Comparison of ENCODE assay signal across 6 cellular contexts in the genomic region with DNA sequence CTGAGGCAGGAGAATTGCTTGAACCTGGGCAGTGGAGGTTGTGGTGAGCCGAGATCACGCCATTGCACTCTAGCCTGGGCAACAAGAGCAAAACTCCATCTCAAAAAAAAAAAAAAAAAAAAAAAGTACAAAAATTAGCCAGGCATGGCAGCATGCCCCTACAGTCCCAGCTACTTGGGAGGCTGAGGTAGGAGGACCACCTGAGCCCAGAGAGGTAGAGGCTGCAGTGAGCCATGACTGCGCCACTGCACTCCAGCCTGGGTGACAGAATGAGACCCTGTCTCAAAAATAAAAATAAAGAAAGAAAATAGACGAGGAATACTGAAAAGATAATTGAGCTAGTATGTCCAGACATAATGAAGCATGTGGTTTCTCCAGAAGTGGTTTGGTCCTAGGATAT. TPM values are rescaled to one million over a fixed set of nuclear protein-coding genes. Genes with fewer than 3 reads are reported as not detected.
DNase-seq lines count a peak whose midpoint lies in the region; ATAC-seq, FAIRE-seq and TF ChIP-seq lines count a peak whose summit lies in the region.
"Not testable (repeated sequence)": the region's sequence is repeated elsewhere in the genome, so short reads cannot be mapped to it uniquely, and the experiment has no call there.

No MANE protein-coding gene starts in this region.

- not testable (repeated sequence) for H3K27ac ChIP-seq in CD8-positive, alpha-beta T cell (ENCODE audit: low read depth, low read length); astrocyte (ENCODE audit: low read depth, low read length); mesenchymal stem cell (ENCODE audit: low read length, poor library complexity, severe bottlenecking)

- not testable (repeated sequence) for ATAC-seq in CD8-positive, alpha-beta T cell; activated B cell treated with CpG ODN at 0.5 μM for 24 hours (ENCODE audit: low read depth)

- not testable (repeated sequence) for H3K27me3 Mint-ChIP-seq in CD8-positive, alpha-beta T cell (ENCODE audit: low read depth); activated B cell treated with CpG ODN at 0.5 μM for 24 hours; astrocyte (ENCODE audit: low read depth, unreplicated experiment); stimulated activated naive CD8-positive, alpha-beta T cell treated with anti-CD3 and anti-CD28 coated beads, Interleukin-15, Interleukin-2, amounts not matched to agents 100 ng/mL and 50 ng/mL, for 24 hours

- not testable (repeated sequence) for TF ChIP-seq CTCF in CD8-positive, alpha-beta T cell (IDR thresholded peaks at IDR 0.05); Loucy (conservative IDR thresholded peaks at IDR 0.05; ENCODE audit: low read length); activated B cell treated with CpG ODN at 0.5 μM for 24 hours (IDR thresholded peaks at IDR 0.05); astrocyte (IDR thresholded peaks at IDR 0.05; ENCODE audit: insufficient read depth, low read depth, low read length)

- peaks cover 41% of the 10 kb centered on the region for H4K20me1 ChIP-seq in Loucy (ENCODE audit: insufficient read depth, low read length, poor library complexity, severe bottlenecking)
- H4K20me1 ChIP-seq in astrocyte (ENCODE audit: insufficient read depth, low read length), result peaks cover 70% of the 10 kb centered on the region

- H4K91ac ChIP-seq in mesenchymal stem cell (ENCODE audit: low read length), result not testable (repeated sequence)

- H3K9me3 Mint-ChIP-seq in CD8-positive, alpha-beta T cell; activated B cell treated with CpG ODN at 0.5 μM for 24 hours; astrocyte (ENCODE audit: unreplicated experiment); stimulated activated naive CD8-positive, alpha-beta T cell treated with anti-CD3 and anti-CD28 coated beads, Interleukin-15, Interleukin-2, amounts not matched to agents 100 ng/mL and 50 ng/mL, for 24 hours: not testable (repeated sequence)

- DNase-seq in CD8-positive, alpha-beta T cell; activated B cell treated with CpG ODN at 0.5 μM for 24 hours; astrocyte (ENCODE audit: low read depth); mesenchymal stem cell: not testable (repeated sequence)

- H2BK12ac ChIP-seq in mesenchymal stem cell (ENCODE audit: low read length in 2 of 2), result not testable (repeated sequence)

- not testable (repeated sequence) for H3K4ac ChIP-seq in mesenchymal stem cell (ENCODE audit: low read depth in 1 of 2, low read length in 2 of 2)

- not testable (repeated sequence) for H2AK5ac ChIP-seq in mesenchymal stem cell (ENCODE audit: low read length, severe bottlenecking)

- H3K9ac ChIP-seq in Loucy (ENCODE audit: low read depth, low read length, poor library complexity, severe bottlenecking) (peak overlapping the region; percentile 97), mesenchymal stem cell (ENCODE audit: low read length) (peak overlapping the region; percentile 41)
- H3K9ac ChIP-seq in astrocyte (ENCODE audit: low read length), result not testable (repeated sequence)

- not testable (repeated sequence) for H3K18ac ChIP-seq in mesenchymal stem cell (ENCODE audit: low read depth in 1 of 2, low read length in 2 of 2)

- POLR2A ChIA-PET in CD8-positive, alpha-beta T cell (lab: Charles Lee), result interaction anchor here (0.6 to 2.2 kb wide), 2 partner anchors 18 to 26 kb away, joined by 3 to 6 read pairs; a partner anchor contains a TSS
- POLR2A ChIA-PET in activated B cell treated with CpG ODN at 0.5 μM for 24 hours (lab: Charles Lee), result interaction anchor here (0.6 to 8.4 kb wide), 10 partner anchors 18 to 168 kb away, joined by 3 to 457 read pairs (median 5); a partner anchor contains a TSS

- peaks cover 26% of the 10 kb centered on the region for H3K4me1 Mint-ChIP-seq in CD8-positive, alpha-beta T cell (ENCODE audit: low read depth)
- H3K4me1 Mint-ChIP-seq in activated B cell treated with CpG ODN at 0.5 μM for 24 hours (peaks cover 44% of the 10 kb centered on the region), astrocyte (ENCODE audit: low read depth, unreplicated experiment) (peaks cover 43% of the 10 kb centered on the region)
- peaks cover 62% of the 10 kb centered on the region for H3K4me1 Mint-ChIP-seq in stimulated activated naive CD8-positive, alpha-beta T cell treated with anti-CD3 and anti-CD28 coated beads, Interleukin-15, Interleukin-2, amounts not matched to agents 100 ng/mL and 50 ng/mL, for 24 hours (ENCODE audit: low read depth)

- H2BK15ac ChIP-seq in mesenchymal stem cell (ENCODE audit: low read depth, poor library complexity, severe bottlenecking), result not testable (repeated sequence)

- peaks cover 22% of the 10 kb centered on the region for H3K36me3 ChIP-seq in CD8-positive, alpha-beta T cell (ENCODE audit: insufficient read depth, low read length)
- H3K36me3 ChIP-seq in Loucy (ENCODE audit: insufficient read depth, low read length) (peaks cover 37% of the 10 kb centered on the region; the same call in 1 of the 2 replicates), astrocyte (ENCODE audit: insufficient read depth, low read length) (peaks cover 37% of the 10 kb centered on the region), mesenchymal stem cell (ENCODE audit: control insufficient read depth in 1 of 2, insufficient read depth in 2 of 2, low read depth in 1 of 2, low read length in 2 of 2) (peaks cover 34 to 49% of the 10 kb centered on the region in 2 experiments)

- not testable (repeated sequence) for H2BK5ac ChIP-seq in mesenchymal stem cell (ENCODE audit: low read depth, low read length, poor library complexity, severe bottlenecking)

- CTCF ChIA-PET in CD8-positive, alpha-beta T cell (lab: Charles Lee), result interaction anchor here (1.3 to 5.0 kb wide), 4 partner anchors 8 to 51 kb away, joined by 3 to 41 read pairs (median 6); no protein-coding TSS in a partner anchor
- CTCF ChIA-PET in activated B cell treated with CpG ODN at 0.5 μM for 24 hours (lab: Charles Lee), result interaction anchor here (1.3 to 5.0 kb wide), 2 partner anchors 32 to 51 kb away, joined by 3 to 24 read pairs; a partner anchor contains a TSS

- H3K9me2 ChIP-seq in Loucy (replicated peaks; ENCODE audit: low read depth, low read length), result not testable (repeated sequence)

- not testable (repeated sequence) for H3K4me3 ChIP-seq in CD8-positive, alpha-beta T cell (ENCODE audit: low read depth, low read length); astrocyte (ENCODE audit: insufficient read depth, low read depth, low read length)
- H3K4me3 ChIP-seq in Loucy (ENCODE audit: low read length, poor library complexity, severe bottlenecking) (peak overlapping the region; percentile 98), mesenchymal stem cell (ENCODE audit: insufficient read depth in 1 of 2, low read depth in 1 of 2, low read length in 2 of 2) (peak overlapping the region in 1 of 2 experiments; percentile 97)

- peaks cover 15% of the 10 kb centered on the region for H3K4me1 ChIP-seq in CD8-positive, alpha-beta T cell (ENCODE audit: insufficient read depth, low read length)
- H3K4me1 ChIP-seq in Loucy (ENCODE audit: insufficient read depth, low read length, poor library complexity, severe bottlenecking) (peaks cover 61% of the 10 kb centered on the region), astrocyte (ENCODE audit: insufficient read depth, low read length) (peaks cover 28% of the 10 kb centered on the region)
- H3K4me1 ChIP-seq in mesenchymal stem cell (ENCODE audit: control insufficient read depth, insufficient read depth, low read depth, low read length), result not testable (repeated sequence)

- not testable (repeated sequence) for H3K14ac ChIP-seq in mesenchymal stem cell (ENCODE audit: low read length in 2 of 2)

- peaks cover 54% of the 10 kb centered on the region for H3K36me3 Mint-ChIP-seq in CD8-positive, alpha-beta T cell
- H3K36me3 Mint-ChIP-seq in activated B cell treated with CpG ODN at 0.5 μM for 24 hours (ENCODE audit: low read depth), result peaks cover 64% of the 10 kb centered on the region
- H3K36me3 Mint-ChIP-seq in astrocyte (ENCODE audit: low read depth, unreplicated experiment), result peaks cover 22% of the 10 kb centered on the region
- peaks cover 56% of the 10 kb centered on the region for H3K36me3 Mint-ChIP-seq in stimulated activated naive CD8-positive, alpha-beta T cell treated with anti-CD3 and anti-CD28 coated beads, Interleukin-15, Interleukin-2, amounts not matched to agents 100 ng/mL and 50 ng/mL, for 24 hours (ENCODE audit: low read depth)

- not testable (repeated sequence) for H2AFZ ChIP-seq in Loucy (ENCODE audit: low read length); astrocyte (ENCODE audit: low read depth, low read length); mesenchymal stem cell (ENCODE audit: low read depth, low read length)

- H3K4me3 Mint-ChIP-seq in CD8-positive, alpha-beta T cell; activated B cell treated with CpG ODN at 0.5 μM for 24 hours: not testable (repeated sequence)
- H3K4me3 Mint-ChIP-seq in astrocyte (ENCODE audit: unreplicated experiment), result peak overlapping the region; percentile 95
- H3K4me3 Mint-ChIP-seq in stimulated activated naive CD8-positive, alpha-beta T cell treated with anti-CD3 and anti-CD28 coated beads, Interleukin-15, Interleukin-2, amounts not matched to agents 100 ng/mL and 50 ng/mL, for 24 hours, result peak overlapping the region; percentile 96

- H3K27ac Mint-ChIP-seq in CD8-positive, alpha-beta T cell, result peak overlapping the region; percentile 57
- H3K27ac Mint-ChIP-seq in activated B cell treated with CpG ODN at 0.5 μM for 24 hours, result peak overlapping the region; percentile 36
- H3K27ac Mint-ChIP-seq in astrocyte (ENCODE audit: unreplicated experiment), result peak overlapping the region; percentile 18
- H3K27ac Mint-ChIP-seq in stimulated activated naive CD8-positive, alpha-beta T cell treated with anti-CD3 and anti-CD28 coated beads, Interleukin-15, Interleukin-2, amounts not matched to agents 100 ng/mL and 50 ng/mL, for 24 hours, result peak overlapping the region; percentile 52

- H3K79me2 ChIP-seq in Loucy (ENCODE audit: insufficient read depth, low read length) (peaks cover 74% of the 10 kb centered on the region), astrocyte (ENCODE audit: insufficient read depth, low read length) (peaks cover 67% of the 10 kb centered on the region)

- not testable (repeated sequence) for H3K9me3 ChIP-seq in CD8-positive, alpha-beta T cell (ENCODE audit: low read length); Loucy (ENCODE audit: insufficient read depth, low read depth, low read length); astrocyte (ENCODE audit: insufficient read depth, low read depth, low read length); mesenchymal stem cell (ENCODE audit: control insufficient read depth, low read length)

- not testable (repeated sequence) for H3K23ac ChIP-seq in mesenchymal stem cell (ENCODE audit: low read length in 2 of 2)

- H3K79me1 ChIP-seq in mesenchymal stem cell (replicated peaks; ENCODE audit: low read length, poor library complexity, severe bottlenecking), result not testable (repeated sequence)

- H2BK120ac ChIP-seq in mesenchymal stem cell (ENCODE audit: low read depth, low read length), result not testable (repeated sequence)

- not testable (repeated sequence) for H3K27me3 ChIP-seq in CD8-positive, alpha-beta T cell (ENCODE audit: insufficient read depth, low read length); Loucy (ENCODE audit: insufficient read depth, low read length, poor library complexity, severe bottlenecking); astrocyte (ENCODE audit: insufficient read depth, low read length); mesenchymal stem cell (ENCODE audit: control insufficient read depth in 1 of 2, insufficient read depth in 1 of 2, low read length in 2 of 2)

- H3F3A ChIP-seq in Loucy (ENCODE audit: low read depth), result not testable (repeated sequence)

- FAIRE-seq in astrocyte (lab: Jason Lieb, UNC), result not testable (repeated sequence)

- WGBS in mesenchymal stem cell, result 93% methylated on average over 2 of the region's 4 CpGs

- intact Hi-C loops in CD8-positive, alpha-beta T cell (cut with DNase I, micrococcal nuclease); activated B cell treated with CpG ODN at 0.5 μM for 24 hours (cut with micrococcal nuclease): not testable (repeated sequence)

- H4K8ac ChIP-seq in mesenchymal stem cell (ENCODE audit: low read length), result not testable (repeated sequence)

- peak overlapping the region; percentile 91 for H3K4me2 ChIP-seq in Loucy (ENCODE audit: low read depth, low read length, poor library complexity, severe bottlenecking)
- H3K4me2 ChIP-seq in astrocyte (ENCODE audit: low read length), result peak overlapping the region; percentile 83
- not testable (repeated sequence) for H3K4me2 ChIP-seq in mesenchymal stem cell (ENCODE audit: low read length, poor library complexity, severe bottlenecking)

RNA-seq across cellular contexts. Expression of a gene that starts 3.3 kb away (rescaled TPM):
- 10 to 100 TPM; 20.4 to 27.0 TPM for total RNA-seq in CD8-positive, alpha-beta T cell
- total RNA-seq in activated B cell treated with CpG ODN at 0.5 μM for 24 hours, result 351 and 413 TPM in 2 replicates
- total RNA-seq in astrocyte, result 861 and 986 TPM in 2 replicates
- polyA plus RNA-seq in mesenchymal stem cell (2013, experiment 1 of 2), result 543 TPM
- 562 TPM for polyA plus RNA-seq in mesenchymal stem cell (2013, experiment 2 of 2)

RNA-seq across cellular contexts. Expression of a gene that starts 18.3 kb away (rescaled TPM):
- total RNA-seq in CD8-positive, alpha-beta T cell, result under 1 TPM; 0.14 to 0.30 TPM
- 3.6 and 5.1 TPM in 2 replicates for total RNA-seq in activated B cell treated with CpG ODN at 0.5 μM for 24 hours
- total RNA-seq in astrocyte, result 5.4 and 6.2 TPM in 2 replicates
- 4.6 TPM for polyA plus RNA-seq in mesenchymal stem cell (2013, experiment 1 of 2)
- polyA plus RNA-seq in mesenchymal stem cell (2013, experiment 2 of 2), result 5.7 TPM

RNA-seq across cellular contexts. Expression of a gene that starts 18.5 kb away (rescaled TPM):
- 1 to 10 TPM; 3.9 to 4.7 TPM for total RNA-seq in CD8-positive, alpha-beta T cell
- 1.1 TPM in 2 replicates for total RNA-seq in activated B cell treated with CpG ODN at 0.5 μM for 24 hours
- total RNA-seq in astrocyte, result 3.0 and 3.5 TPM in 2 replicates
- 1.6 TPM for polyA plus RNA-seq in mesenchymal stem cell (2013, experiment 1 of 2)
- polyA plus RNA-seq in mesenchymal stem cell (2013, experiment 2 of 2), result 1.9 TPM

RNA-seq across cellular contexts. Expression of a gene that starts 27.4 kb away (rescaled TPM):
- 1 to 10 TPM; 4.6 to 5.8 TPM for total RNA-seq in CD8-positive, alpha-beta T cell
- 11.7 and 12.2 TPM in 2 replicates for total RNA-seq in activated B cell treated with CpG ODN at 0.5 μM for 24 hours
- total RNA-seq in astrocyte, result 1.7 and 2.0 TPM in 2 replicates
- 4.2 TPM for polyA plus RNA-seq in mesenchymal stem cell (2013, experiment 1 of 2)
- 4.2 TPM for polyA plus RNA-seq in mesenchymal stem cell (2013, experiment 2 of 2)

RNA-seq across cellular contexts. Expression of a gene that starts 32.3 kb away (rescaled TPM):
- 10 to 100 TPM; 27.2 to 31.9 TPM for total RNA-seq in CD8-positive, alpha-beta T cell
- total RNA-seq in activated B cell treated with CpG ODN at 0.5 μM for 24 hours (215 and 218 TPM in 2 replicates), astrocyte (118 and 129 TPM in 2 replicates)
- polyA plus RNA-seq in mesenchymal stem cell (2013, experiment 1 of 2), result 163 TPM
- 181 TPM for polyA plus RNA-seq in mesenchymal stem cell (2013, experiment 2 of 2)

Comparison
In these comparisons a context has a peak if more than half of its experiments do, and no peak if none do; other contexts are left out.
1. RNA of a gene that starts 3.3 kb away (total RNA-seq): 861 to 986 TPM in astrocyte and 351 to 413 TPM in activated B cell treated with CpG ODN at 0.5 μM for 24 hours; 20.4 to 27.0 TPM in CD8-positive, alpha-beta T cell; every median in the first group is over 10 times any median in the second.
2. Peak in every context shown above with its lines, with median percentiles within 50 percentile points of each other: H3K27ac Mint-ChIP-seq.